25 cellular contexts compared by ENCODE assay signal in genomic region chr4:110705440-110705782, GRCh38.
A peak's percentile ranks its signal among the peaks of the same experiment; 100 is the strongest.
DNase-seq lines count a peak whose midpoint lies in the region; ATAC-seq, FAIRE-seq and TF ChIP-seq lines count a peak whose summit lies in the region.
"Had no signal": no experiment of that assay in that cellular context is flagged by ENCODE, and none has a peak within 500 bp of the region (broad histone marks: within the 10 kb centered on the region; RNA-seq: fewer than 3 reads in every experiment).

No MANE protein-coding gene starts in this region.

- H3K4me3 ChIP-seq in SU-DHL-6 (ENCODE audit: insufficient read depth, low read length, poor library complexity, severe bottlenecking) (peak overlapping the region; percentile 48), left lung (no peak overlapping the region)
- H3K4me3 ChIP-seq: gastrocnemius medialis, spleen had no signal

- H3K36me3 ChIP-seq in SU-DHL-6 (ENCODE audit: low read length) (no peaks in the 10 kb centered on the region), left lung (no peaks in the 10 kb centered on the region)
- H3K36me3 ChIP-seq: gastrocnemius medialis, spleen had no signal

- H3K4me1 Mint-ChIP-seq in immature natural killer cell, result no peaks in the 10 kb centered on the region
- H3K4me1 Mint-ChIP-seq: activated naive CD8-positive, alpha-beta T cell treated with anti-CD3 and anti-CD28 coated beads, Interleukin-2, amount 10 ng/mL, durations not matched to agents 7 days and 5 days; activated T-helper 17 cell treated with anti-CD3 and anti-CD28 coated beads, Interleukin-2, amount 50 U/mL, for 72 hours had no signal

- intact Hi-C loops in left lung (cut with DNase I), result no loop called here

- H3K4me1 ChIP-seq in left lung, result no peaks in the 10 kb centered on the region
- H3K4me1 ChIP-seq: gastrocnemius medialis, spleen had no signal

- ATAC-seq in GM18502 (IDR thresholded peaks at IDR 0.05; ENCODE audit: poor library complexity, unreplicated experiment) (peak; percentile 35), GM21786 (IDR thresholded peaks at IDR 0.05; ENCODE audit: unreplicated experiment) (peak; percentile 23), HG03460 (IDR thresholded peaks at IDR 0.05; ENCODE audit: unreplicated experiment) (peak; percentile 18), left lung (no peak)
- ATAC-seq: activated T-helper 17 cell treated with anti-CD3 and anti-CD28 coated beads, Interleukin-2, amount 50 U/mL, for 72 hours; gastrocnemius medialis had no signal

- no peak overlapping the region for H3K27ac Mint-ChIP-seq in immature natural killer cell
- H3K27ac Mint-ChIP-seq: activated naive CD8-positive, alpha-beta T cell treated with anti-CD3 and anti-CD28 coated beads, Interleukin-2, amount 10 ng/mL, durations not matched to agents 7 days and 5 days; activated T-helper 17 cell treated with anti-CD3 and anti-CD28 coated beads, Interleukin-2, amount 50 U/mL, for 72 hours; HFFc6 had no signal

- H4K20me1 ChIP-seq in SU-DHL-6 (ENCODE audit: low read depth, low read length), result no peaks in the 10 kb centered on the region

- no peak for TF ChIP-seq POLR2A in GM12892 (IDR thresholded peaks at IDR 0.05; ENCODE audit: low read depth, low read length)

- no peak for DNase-seq in immature natural killer cell
- no peak for DNase-seq in DMS114 treated with DMSO at 0.1 percent for 48 hours (lab: John Stamatoyannopoulos, UW; ENCODE audit: unreplicated experiment)
- DNase-seq in GM12892 (ENCODE audit: insufficient read length), result no peak
- no peak for DNase-seq in left lung
- DNase-seq: activated CD4-positive, alpha-beta T cell treated with anti-CD3 and anti-CD28 coated beads for 4 hours; activated naive CD8-positive, alpha-beta T cell treated with anti-CD3 and anti-CD28 coated beads, Interleukin-2, amount 10 ng/mL, durations not matched to agents 7 days and 5 days; C1 segment of cervical spinal cord; effector CD4-positive, alpha-beta T cell; erythroblast; gastrocnemius medialis; HFFc6; mesenchymal stem cell; NCI-H1436; NCI-H526; SHP77; spleen; stimulated activated CD4-positive, alpha-beta T cell treated with anti-CD3 and anti-CD28 coated beads, Interleukin-4, amount 100 ng/mL, for 24 hours had no signal

- no peaks in the 10 kb centered on the region for H3K9me3 ChIP-seq in SU-DHL-6 (ENCODE audit: insufficient read depth, low read length)
- no peaks in the 10 kb centered on the region for H3K9me3 ChIP-seq in left lung
- H3K9me3 ChIP-seq: gastrocnemius medialis, spleen had no signal

- peaks cover 37% of the 10 kb centered on the region for H3K79me2 ChIP-seq in SU-DHL-6 (ENCODE audit: insufficient read depth, low read length)

- H3K4me3 Mint-ChIP-seq in immature natural killer cell, result no peak overlapping the region
- H3K4me3 Mint-ChIP-seq: activated naive CD8-positive, alpha-beta T cell treated with anti-CD3 and anti-CD28 coated beads, Interleukin-2, amount 10 ng/mL, durations not matched to agents 7 days and 5 days; activated T-helper 17 cell treated with anti-CD3 and anti-CD28 coated beads, Interleukin-2, amount 50 U/mL, for 72 hours; HFFc6 had no signal

- peaks cover 0 to 2% (median 0%) of the 10 kb centered on the region in 3 donors for H3K27me3 Mint-ChIP-seq in immature natural killer cell (ENCODE audit: low read depth in 3 of 3)
- H3K27me3 Mint-ChIP-seq: activated naive CD8-positive, alpha-beta T cell treated with anti-CD3 and anti-CD28 coated beads, Interleukin-2, amount 10 ng/mL, durations not matched to agents 7 days and 5 days had no signal

- H3K9ac ChIP-seq in SU-DHL-6 (ENCODE audit: low read length), result peak overlapping the region; percentile 54

- H3K27ac ChIP-seq in SU-DHL-6 (ENCODE audit: low read depth, low read length) (peak overlapping the region; percentile 99), left lung (no peak overlapping the region)
- H3K27ac ChIP-seq: gastrocnemius medialis had no signal

- no peaks in the 10 kb centered on the region for H3K36me3 Mint-ChIP-seq in immature natural killer cell
- H3K36me3 Mint-ChIP-seq: activated naive CD8-positive, alpha-beta T cell treated with anti-CD3 and anti-CD28 coated beads, Interleukin-2, amount 10 ng/mL, durations not matched to agents 7 days and 5 days; naive B cell had no signal

- no peak for FAIRE-seq in GM12892 (lab: Jason Lieb, UNC)
- FAIRE-seq: D721Med, TTC549 had no signal

- TF ChIP-seq CTCF in SU-DHL-6 (IDR thresholded peaks at IDR 0.05; ENCODE audit: insufficient read depth, low read length, poor library complexity, severe bottlenecking) (no peak), left lung (IDR thresholded peaks at IDR 0.05) (no peak)

- H3K4me2 ChIP-seq in SU-DHL-6 (ENCODE audit: low read depth, low read length, poor library complexity, severe bottlenecking), result peak overlapping the region; percentile 85

- H3K9me3 Mint-ChIP-seq in immature natural killer cell, result peaks cover 0 to 29% (median 6%) of the 10 kb centered on the region in 6 donors
- H3K9me3 Mint-ChIP-seq: activated naive CD8-positive, alpha-beta T cell treated with anti-CD3 and anti-CD28 coated beads, Interleukin-2, amount 10 ng/mL, durations not matched to agents 7 days and 5 days; activated T-helper 17 cell treated with anti-CD3 and anti-CD28 coated beads, Interleukin-2, amount 50 U/mL, for 72 hours; HFFc6 had no signal

- no peak overlapping the region for H2AFZ ChIP-seq in SU-DHL-6 (ENCODE audit: low read depth, low read length, severe bottlenecking)

- H3K27me3 ChIP-seq in SU-DHL-6 (ENCODE audit: low read length), result no peaks in the 10 kb centered on the region
- H3K27me3 ChIP-seq in left lung, result no peaks in the 10 kb centered on the region
- H3K27me3 ChIP-seq: gastrocnemius medialis, spleen had no signal

- H3F3A ChIP-seq in SU-DHL-6 (ENCODE audit: insufficient read depth), result peaks cover 16% of the 10 kb centered on the region

- no peaks in the 10 kb centered on the region for H3K9me2 ChIP-seq in SU-DHL-6 (replicated peaks; ENCODE audit: insufficient read depth, low read length)
